ENCODE assay signal across 8 cellular contexts in the genomic region with DNA sequence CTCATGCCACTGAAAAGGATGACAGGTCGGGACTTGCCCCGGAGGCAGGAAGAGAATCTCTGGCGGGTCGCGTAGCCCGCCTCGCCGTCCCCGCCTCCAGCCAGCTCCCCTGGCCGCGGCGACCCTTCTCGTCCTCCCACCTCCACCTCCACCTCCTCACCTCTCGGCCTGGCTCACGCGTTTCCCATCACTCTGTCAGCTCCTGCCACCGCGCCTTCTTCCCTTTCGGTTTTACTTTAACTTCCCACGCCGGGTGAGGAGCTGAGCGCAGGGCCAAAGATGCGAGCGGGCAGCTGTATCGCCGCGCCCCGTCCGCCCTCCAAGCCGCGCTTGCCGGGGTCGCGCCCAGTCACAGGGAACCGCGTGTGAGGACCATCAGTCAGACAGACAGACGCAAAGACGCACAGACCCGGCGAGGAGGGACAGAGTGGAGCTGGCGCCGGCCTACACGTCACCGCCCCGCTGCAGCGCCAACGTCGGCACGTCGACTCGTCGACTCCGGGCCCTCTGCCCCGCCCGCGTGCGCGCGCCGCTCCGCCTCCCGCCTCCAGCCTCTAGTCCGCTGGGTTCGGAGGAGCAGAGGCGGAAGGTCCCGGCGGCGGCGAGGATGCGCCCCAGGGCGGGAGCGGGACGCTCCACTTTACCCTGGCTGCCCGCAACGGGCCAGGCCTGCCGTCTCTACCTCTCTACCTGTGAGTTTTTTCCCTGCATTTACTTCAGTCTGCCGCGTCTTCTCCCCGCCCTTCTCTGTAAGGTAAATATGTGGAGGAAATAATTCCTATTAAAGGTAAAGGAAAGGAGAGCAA. TPM values are rescaled to one million over a fixed set of nuclear protein-coding genes. Genes with fewer than 3 reads are reported as not detected.
DNase-seq lines count a peak whose midpoint lies in the region; ATAC-seq, FAIRE-seq and TF ChIP-seq lines count a peak whose summit lies in the region.

A gene with protein sequence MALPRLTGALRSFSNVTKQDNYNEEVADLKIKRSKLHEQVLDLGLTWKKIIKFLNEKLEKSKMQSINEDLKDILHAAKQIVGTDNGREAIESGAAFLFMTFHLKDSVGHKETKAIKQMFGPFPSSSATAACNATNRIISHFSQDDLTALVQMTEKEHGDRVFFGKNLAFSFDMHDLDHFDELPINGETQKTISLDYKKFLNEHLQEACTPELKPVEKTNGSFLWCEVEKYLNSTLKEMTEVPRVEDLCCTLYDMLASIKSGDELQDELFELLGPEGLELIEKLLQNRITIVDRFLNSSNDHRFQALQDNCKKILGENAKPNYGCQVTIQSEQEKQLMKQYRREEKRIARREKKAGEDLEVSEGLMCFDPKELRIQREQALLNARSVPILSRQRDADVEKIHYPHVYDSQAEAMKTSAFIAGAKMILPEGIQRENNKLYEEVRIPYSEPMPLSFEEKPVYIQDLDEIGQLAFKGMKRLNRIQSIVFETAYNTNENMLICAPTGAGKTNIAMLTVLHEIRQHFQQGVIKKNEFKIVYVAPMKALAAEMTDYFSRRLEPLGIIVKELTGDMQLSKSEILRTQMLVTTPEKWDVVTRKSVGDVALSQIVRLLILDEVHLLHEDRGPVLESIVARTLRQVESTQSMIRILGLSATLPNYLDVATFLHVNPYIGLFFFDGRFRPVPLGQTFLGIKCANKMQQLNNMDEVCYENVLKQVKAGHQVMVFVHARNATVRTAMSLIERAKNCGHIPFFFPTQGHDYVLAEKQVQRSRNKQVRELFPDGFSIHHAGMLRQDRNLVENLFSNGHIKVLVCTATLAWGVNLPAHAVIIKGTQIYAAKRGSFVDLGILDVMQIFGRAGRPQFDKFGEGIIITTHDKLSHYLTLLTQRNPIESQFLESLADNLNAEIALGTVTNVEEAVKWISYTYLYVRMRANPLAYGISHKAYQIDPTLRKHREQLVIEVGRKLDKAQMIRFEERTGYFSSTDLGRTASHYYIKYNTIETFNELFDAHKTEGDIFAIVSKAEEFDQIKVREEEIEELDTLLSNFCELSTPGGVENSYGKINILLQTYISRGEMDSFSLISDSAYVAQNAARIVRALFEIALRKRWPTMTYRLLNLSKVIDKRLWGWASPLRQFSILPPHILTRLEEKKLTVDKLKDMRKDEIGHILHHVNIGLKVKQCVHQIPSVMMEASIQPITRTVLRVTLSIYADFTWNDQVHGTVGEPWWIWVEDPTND (N-terminal part only) (minus strand): TSS at position 429 of the 806 bp plus-strand sequence. CDS start 13,332 bp downstream, outside the sequence.

- no peaks in the 10 kb centered on the region for H3K27me3 ChIP-seq in AG04450 (ENCODE audit: control insufficient read depth, insufficient read depth, low read length)
- H3K27me3 ChIP-seq in bronchial epithelial cell (ENCODE audit: control insufficient read depth, insufficient read depth, low read length): no peaks in the 10 kb centered on the region
- H3K27me3 ChIP-seq in spleen (replicated peaks in 1 of 7): no peaks in the 10 kb centered on the region

- peaks cover 7 to 56% (median 36%) of the 10 kb centered on the region in 6 donors for H3K4me1 ChIP-seq in spleen

- no peak for FAIRE-seq in bronchial epithelial cell (lab: Jason Lieb, UNC)

- POLR2A ChIA-PET in AG04450 (lab: Yijun Ruan, JAX): interaction anchor here (1.0 kb wide), 1 partner anchor 10 kb away, joined by 3 read pairs; no protein-coding TSS in a partner anchor

- CTCF ChIA-PET in AG04450 (lab: Charles Lee): interaction anchor here (1.5 kb wide), 1 partner anchor 217 kb away, joined by 3 read pairs; no protein-coding TSS in a partner anchor

- peak within 1 kb of the TSS; percentile 92 for H3K27ac ChIP-seq in AG04450 (ENCODE audit: low read depth, low read length)
- peak within 1 kb of the TSS; percentile 84 to 96 (median 91) for H3K27ac ChIP-seq in spleen

- TF ChIP-seq POLR2A in spleen (IDR thresholded peaks at IDR 0.05): peak in 1 of 3 donors; percentile 39

- intact Hi-C loops in spleen (cut with DNase I; ENCODE audit: low total_unique reads): no loop called here

- 0% methylated on average over 48 to 79 of the region's 79 CpGs for WGBS in spleen, 5 donors

- peak; percentile 92 for ATAC-seq in GM18870 (IDR thresholded peaks at IDR 0.05; ENCODE audit: unreplicated experiment)
- peak; percentile 98 for ATAC-seq in HG03108 (IDR thresholded peaks at IDR 0.05; ENCODE audit: unreplicated experiment)

- H3K36me3 ChIP-seq in bronchial epithelial cell (ENCODE audit: control insufficient read depth, insufficient read depth, low read length) (no peaks in the 10 kb centered on the region), spleen (no peaks in the 10 kb centered on the region)

- no peak for TF ChIP-seq CTCF in AG04450 (IDR thresholded peaks at IDR 0.05; ENCODE audit: low read depth, low read length)
- no peak for TF ChIP-seq CTCF in WI38 (IDR thresholded peaks at IDR 0.05; ENCODE audit: low read depth, low read length)
- TF ChIP-seq CTCF in bronchial epithelial cell (IDR thresholded peaks at IDR 0.05; ENCODE audit: insufficient read depth, low read length, severe bottlenecking): no peak
- TF ChIP-seq CTCF in spleen (IDR thresholded peaks at IDR 0.05 in 8 of 11, conservative IDR thresholded peaks at IDR 0.05 in 3 of 11): peak in 2 of 11 experiments; percentile 9 to 11

- no peaks in the 10 kb centered on the region for H3K9me3 ChIP-seq in AG04450 (ENCODE audit: control insufficient read depth, insufficient read depth, low read length)
- no peaks in the 10 kb centered on the region for H3K9me3 ChIP-seq in spleen

- peak; percentile 53 for DNase-seq in AG04450 (ENCODE audit: low read depth, low spot score)
- DNase-seq in NCI-H2171 treated with DMSO at 0.1 percent for 48 hours (lab: John Stamatoyannopoulos, UW): peak; percentile 89
- DNase-seq in bronchial epithelial cell (ENCODE audit: low read depth): peak; percentile 82
- peak; percentile 85 for DNase-seq in inferior parietal cortex (ENCODE audit: extremely low spot score)
- peak; percentile 99 for DNase-seq in spleen

- H3K4me3 ChIP-seq in AG04450 (ENCODE audit: low read depth, low read length): peak within 1 kb of the TSS; percentile 91
- peak within 1 kb of the TSS; percentile 92 for H3K4me3 ChIP-seq in WI38 (ENCODE audit: low read depth, low read length)
- H3K4me3 ChIP-seq in bronchial epithelial cell (ENCODE audit: low read depth, low read length): peak within 1 kb of the TSS; percentile 81
- peak within 1 kb of the TSS; percentile 61 to 86 (median 74) for H3K4me3 ChIP-seq in spleen

RNA-seq across cellular contexts. Expression of the gene that starts here (rescaled TPM):
- polyA plus RNA-seq in AG04450 (2011; rRNA removed) (45.1 and 56.0 TPM in 2 replicates), spleen (10 to 100 TPM in 1 of 3 donors, 1 to 10 TPM in 2; 7.9 to 12.1 (median 9.2) TPM)
- 66.5 and 111 TPM in 2 replicates for polyA minus RNA-seq in AG04450 (2011; rRNA and poly(A)+ RNA removed)
- total RNA-seq in bronchial epithelial cell (52.7 and 64.1 TPM in 2 replicates), spleen (10 to 100 TPM; 30.3 to 52.4 (median 42.8) TPM)

Comparison
In these comparisons a context has a peak if more than half of its experiments do, and no peak if none do; other contexts are left out.
1. Peak in every context shown above with its lines: DNase-seq, ATAC-seq, H3K4me3 ChIP-seq and H3K27ac ChIP-seq.